ENCODE assay signal across 8 cellular contexts in the genomic region with DNA sequence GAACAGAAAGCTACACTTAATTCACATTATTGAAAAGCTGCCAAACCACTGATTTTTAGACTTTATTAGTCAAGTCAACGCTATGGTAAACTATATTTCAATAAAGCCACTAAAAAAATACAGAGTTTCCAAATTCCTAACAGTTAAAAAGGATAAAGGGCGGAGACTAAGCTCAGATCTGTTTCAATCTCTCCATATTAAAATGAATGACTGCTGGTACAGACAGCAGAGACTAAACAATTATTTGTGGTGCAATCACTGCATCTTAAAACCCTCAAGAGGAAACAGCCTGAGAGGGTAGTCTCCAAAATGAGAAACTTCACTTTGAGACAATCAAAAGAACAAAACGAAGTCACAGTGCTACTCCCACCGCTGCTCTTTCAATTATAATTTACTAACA. TPM values are rescaled to one million over a fixed set of nuclear protein-coding genes. Genes with fewer than 3 reads are reported as not detected.
DNase-seq lines count a peak whose midpoint lies in the region; ATAC-seq and TF ChIP-seq lines count a peak whose summit lies in the region.

No MANE protein-coding gene starts in this region.

- DNase-seq in AG04450 (ENCODE audit: low read depth, low spot score) (no peak), IMR-90 (peak; percentile 21), breast epithelium (ENCODE audit: low spot score in 2 of 2) (no peak), NCI-H146 treated with DMSO at 0.1 percent for 48 hours (lab: John Stamatoyannopoulos, UW; ENCODE audit: unreplicated experiment) (no peak)

- dilution Hi-C loops in IMR-90 (cut with HindIII; ENCODE audit: low sequenced_read_pairs, unreplicated experiment) = no loop called here

- H2AK9ac ChIP-seq in IMR-90 (replicated peaks; ENCODE audit: low read depth, low read length, poor library complexity) = no peak overlapping the region

- TF ChIP-seq POLR2A in IMR-90 (IDR thresholded peaks at IDR 0.05; ENCODE audit: low read depth, low read length) = no peak
- TF ChIP-seq POLR2A in breast epithelium (IDR thresholded peaks at IDR 0.05) = no peak

- no peak overlapping the region for H2BK15ac ChIP-seq in IMR-90 (ENCODE audit: low read depth, low read length)

- CTCF ChIA-PET in AG04450 (lab: Charles Lee) = interaction anchor here (1.0 to 1.7 kb wide), 4 partner anchors 9 to 348 kb away, joined by 3 to 7 read pairs (median 4); no protein-coding TSS in a partner anchor
- CTCF ChIA-PET in IMR-90 (lab: Yijun Ruan, JAX) = interaction anchor here (2.0 kb wide), 1 partner anchor 66 kb away, joined by 7 read pairs; no protein-coding TSS in a partner anchor

- ATAC-seq in IMR-90 (ENCODE audit: low read depth) (no peak), HG03442 (IDR thresholded peaks at IDR 0.05; ENCODE audit: unreplicated experiment) (no peak), GM21723 (IDR thresholded peaks at IDR 0.05; ENCODE audit: unreplicated experiment) (no peak), GM19463 (IDR thresholded peaks at IDR 0.05; ENCODE audit: unreplicated experiment) (no peak)

- peak overlapping the region; percentile 84 for H2BK5ac ChIP-seq in IMR-90 (ENCODE audit: low read depth, low read length, poor library complexity, severe bottlenecking)

- no peaks in the 10 kb centered on the region; the same call in 1 of the 2 replicates for H3K9me3 ChIP-seq in AG04450 (ENCODE audit: control insufficient read depth, insufficient read depth, low read length)
- H3K9me3 ChIP-seq in IMR-90 (ENCODE audit: control insufficient read depth, insufficient read depth, low read length) = no peaks in the 10 kb centered on the region
- H3K9me3 ChIP-seq in breast epithelium = no peaks in the 10 kb centered on the region
- H3K9me3 ChIP-seq in mononuclear cell (ENCODE audit: low read depth, low read length) = no peaks in the 10 kb centered on the region

- H3K4me1 ChIP-seq in IMR-90 (ENCODE audit: control insufficient read depth, insufficient read depth, low read length) (peaks cover 5% of the 10 kb centered on the region), breast epithelium (peaks cover 0 to 13% of the 10 kb centered on the region in 2 donors), mononuclear cell (ENCODE audit: insufficient read depth, low read length) (peaks cover 45% of the 10 kb centered on the region)

- H4K91ac ChIP-seq in IMR-90 (ENCODE audit: insufficient read depth, low read depth, low read length) = no peak overlapping the region

- TF ChIP-seq CTCF in AG04450 (IDR thresholded peaks at IDR 0.05; ENCODE audit: low read depth, low read length) = no peak
- no peak for TF ChIP-seq CTCF in IMR-90 (conservative IDR thresholded peaks at IDR 0.05; ENCODE audit: low read depth, low read length)
- no peak for TF ChIP-seq CTCF in breast epithelium (IDR thresholded peaks at IDR 0.05)

- H4K8ac ChIP-seq in IMR-90 (ENCODE audit: low read depth in 2 of 2, low read length in 2 of 2) = no peak overlapping the region

- H2BK20ac ChIP-seq in IMR-90 (ENCODE audit: low read depth, low read length) = no peak overlapping the region

- H3K27ac ChIP-seq in AG04450 (ENCODE audit: low read depth, low read length) = no peak overlapping the region
- H3K27ac ChIP-seq in IMR-90 (ENCODE audit: insufficient read depth, low read length) = no peak overlapping the region
- peak overlapping the region; percentile 95 to 99 for H3K27ac ChIP-seq in breast epithelium

- H2AFZ ChIP-seq in IMR-90 (replicated peaks; ENCODE audit: low read length, poor library complexity) = no peak overlapping the region

- no CpG with 5 or more reads among the region's 4 CpGs for WGBS in IMR-90 (ENCODE audit: extremely low coverage in 2 of 2, insufficient read length in 1 of 2), 2 experiments

- peak overlapping the region; percentile 85 for H3K14ac ChIP-seq in IMR-90 (replicated peaks; ENCODE audit: low read depth, low read length)

- no peak overlapping the region for H2AK5ac ChIP-seq in IMR-90 (ENCODE audit: low read depth, low read length)

- H3K36me3 ChIP-seq in IMR-90 (ENCODE audit: control insufficient read depth, insufficient read depth, low read length) (no peaks in the 10 kb centered on the region), breast epithelium (no peaks in the 10 kb centered on the region)

- H2BK120ac ChIP-seq in IMR-90 (ENCODE audit: low read depth, low read length) = no peak overlapping the region

- H3K4me3 ChIP-seq in AG04450 (ENCODE audit: low read depth, low read length) (peak overlapping the region; percentile 86), IMR-90 (ENCODE audit: insufficient read depth, low read depth, low read length) (peak overlapping the region; percentile 73), breast epithelium (peak overlapping the region; percentile 75 to 88 (median 86)), mononuclear cell (ENCODE audit: low read length) (peak overlapping the region; percentile 84)

- peak overlapping the region; percentile 54; the same call in 1 of the 2 replicates for H3K18ac ChIP-seq in IMR-90 (ENCODE audit: low read depth, low read length)

- H3K9me1 ChIP-seq in IMR-90 (ENCODE audit: insufficient read depth, low read length) = peaks cover 6% of the 10 kb centered on the region

- H3K4ac ChIP-seq in IMR-90 (ENCODE audit: low read depth, low read length) = peak overlapping the region; percentile 69; the same call in 1 of the 2 replicates

- peaks cover 42% of the 10 kb centered on the region for H4K20me1 ChIP-seq in IMR-90 (ENCODE audit: insufficient read depth, low read length)

- H4K5ac ChIP-seq in IMR-90 (ENCODE audit: low read depth, low read length) = no peak overlapping the region

- peak overlapping the region; percentile 85; the same call in 1 of the 2 replicates for H3K56ac ChIP-seq in IMR-90 (ENCODE audit: extremely low read depth, insufficient read depth, low read length)

- intact Hi-C loops in IMR-90 (cut with micrococcal nuclease) (loop anchor here (5.0 kb wide), 2 partner anchors 47 to 278 kb away; partner anchors contain the start of gene CLASP2), breast epithelium (cut with DNase I; ENCODE audit: low total_unique reads) (no loop called here)

- no peaks in the 10 kb centered on the region for H3K27me3 ChIP-seq in AG04450 (ENCODE audit: control insufficient read depth, insufficient read depth, low read length)
- H3K27me3 ChIP-seq in IMR-90 (ENCODE audit: control insufficient read depth, insufficient read depth, low read length) = no peaks in the 10 kb centered on the region
- no peaks in the 10 kb centered on the region for H3K27me3 ChIP-seq in breast epithelium
- no peaks in the 10 kb centered on the region for H3K27me3 ChIP-seq in mononuclear cell (ENCODE audit: insufficient read depth, low read length)

- POLR2A ChIA-PET in AG04450 (lab: Yijun Ruan, JAX) = interaction anchor here (0.7 to 1.3 kb wide), 2 partner anchors 136 to 359 kb away, joined by 3 read pairs; partner anchors contain the start of gene PDCD6IP
- POLR2A ChIA-PET in IMR-90 (lab: Charles Lee; ENCODE audit: unreplicated experiment) = interaction anchor here (0.6 kb wide), 1 partner anchor 309 kb away, joined by 4 read pairs; no protein-coding TSS in a partner anchor

- H3K4me2 ChIP-seq in IMR-90 (ENCODE audit: low read depth, low read length) = peak overlapping the region; percentile 82

- peaks cover 6 to 26% of the 10 kb centered on the region in 2 experiments; a peak in 2 of 4 replicates for H3K79me1 ChIP-seq in IMR-90 (ENCODE audit: low read depth in 1 of 2, low read length in 2 of 2)

- TF ChIP-seq RAD21 in IMR-90 (IDR thresholded peaks at IDR 0.05; ENCODE audit: low read length) = no peak

- peak overlapping the region; percentile 34 for H3K23ac ChIP-seq in IMR-90 (ENCODE audit: low read depth, low read length)

- no TSS peak for BruUV-seq in IMR-90 (replicated peaks; lab: Mats Ljungman, UMichigan)

- H3K9ac ChIP-seq in IMR-90 (ENCODE audit: low read depth, low read length) = peak overlapping the region; percentile 86

- in situ Hi-C loops in IMR-90 (cut with MboI; ENCODE audit: low sequenced_read_pairs) = no loop called here

TF ChIP-seq in IMR-90, 13 proteins besides CTCF, POLR2A, EP300 and RAD21:
- TF ChIP-seq CEBPB (IDR thresholded peaks at IDR 0.05; ENCODE audit: low read depth, low read length) (peak; percentile 40; the same call in 1 of the 2 replicates), MAFK (IDR thresholded peaks at IDR 0.05; ENCODE audit: low read depth, low read length) (no peak)
TF ChIP-seq in IMR-90: peak in this region for 1.

RNA-seq across cellular contexts. Expression of gene UBP1, which starts 1.3 kb away (rescaled TPM):
- polyA plus RNA-seq in AG04450 (2011; rRNA removed) (83.1 and 104 TPM in 2 replicates), IMR-90 (2012; rRNA removed) (69.1 and 73.8 TPM in 2 replicates)
- 58.0 and 61.1 TPM in 2 replicates for polyA minus RNA-seq in AG04450 (2011; rRNA and poly(A)+ RNA removed)
- total RNA-seq in IMR-90 (2012; rRNA removed) (56.3 and 68.6 TPM in 2 replicates), breast epithelium (10 to 100 TPM; 55.2 to 73.8 (median 69.5) TPM), mononuclear cell (93.8 TPM)
- 12.4 and 31.0 TPM in 2 replicates for polyA plus RNA-seq in IMR-90 (2012; cell fraction: cytosol; rRNA removed)
- polyA plus RNA-seq in IMR-90 (2012; cell fraction: nucleus; rRNA removed; ENCODE audit: low replicate concordance) = 45.9 and 251 TPM in 2 replicates

Comparison
In these comparisons a context has a peak if more than half of its experiments do, and no peak if none do; other contexts are left out.
1. H3K27ac ChIP-seq: peak in breast epithelium (2 of 2); none in AG04450 (single experiment) and IMR-90 (single experiment).
2. Peak in every context shown above with its lines, with median percentiles within 50 percentile points of each other: H3K4me3 ChIP-seq.